17 cellular contexts compared by ENCODE assay signal in genomic region chr11:78909386-78909785, GRCh38.
DNase-seq lines count a peak whose midpoint lies in the region; ATAC-seq and TF ChIP-seq lines count a peak whose summit lies in the region.
"Had no signal": no experiment of that assay in that cellular context is flagged by ENCODE, and none has a peak within 500 bp of the region (broad histone marks: within the 10 kb centered on the region; RNA-seq: fewer than 3 reads in every experiment).

No MANE protein-coding gene starts in this region.

- no peak overlapping the region for H3K18ac ChIP-seq in trophoblast cell (ENCODE audit: low read length)

- no peak overlapping the region for H3K23ac ChIP-seq in trophoblast cell (ENCODE audit: low read length)

- peaks cover 15% of the 10 kb centered on the region for H3F3A ChIP-seq in PC-3 (ENCODE audit: low read length, unreplicated experiment)
- H3F3A ChIP-seq in PC-9 (ENCODE audit: insufficient read depth, low read depth): no peaks in the 10 kb centered on the region

- TF ChIP-seq CTCF in PC-3 (conservative IDR thresholded peaks at IDR 0.05; ENCODE audit: low read depth, low read length): no peak
- no peak for TF ChIP-seq CTCF in mesothelial cell of epicardium (IDR thresholded peaks at IDR 0.05; ENCODE audit: unreplicated experiment)
- no peak for TF ChIP-seq CTCF in PC-9 (conservative IDR thresholded peaks at IDR 0.05)

- no peaks in the 10 kb centered on the region for H3K79me1 ChIP-seq in trophoblast cell (ENCODE audit: low read length)

- no peak overlapping the region for H3K9ac ChIP-seq in PC-3 (ENCODE audit: low read length)
- no peak overlapping the region for H3K9ac ChIP-seq in trophoblast cell (ENCODE audit: low read length)
- H3K9ac ChIP-seq: BLaER1 treated with 17β-estradiol and CSF1 and Interleukin-3, amounts not matched to agents 10 nM and 100 nM had no signal

- peaks cover 32% of the 10 kb centered on the region for H3K4me1 Mint-ChIP-seq in mesothelial cell of epicardium
- H3K4me1 Mint-ChIP-seq in activated T-helper 17 cell treated with anti-CD3 and anti-CD28 coated beads, Interleukin-2, amount 50 U/mL, for 72 hours: no peaks in the 10 kb centered on the region
- H3K4me1 Mint-ChIP-seq: B cell had no signal

- WGBS in trophoblast cell (ENCODE audit: extremely low coverage, insufficient coverage, insufficient read length): no CpG with 5 or more reads among the region's 4 CpGs

- H3K27ac ChIP-seq in PC-3 (ENCODE audit: low read length) (peak overlapping the region; percentile 97), trophoblast cell (ENCODE audit: low read depth, low read length) (no peak overlapping the region), PC-9 (no peak overlapping the region)
- H3K27ac ChIP-seq: BLaER1 treated with 17β-estradiol and CSF1 and Interleukin-3, amounts not matched to agents 10 nM and 100 nM; C4-2B had no signal

- no peaks in the 10 kb centered on the region for H3K27me3 Mint-ChIP-seq in mesothelial cell of epicardium (ENCODE audit: low read depth)
- H3K27me3 Mint-ChIP-seq in activated T-helper 17 cell treated with anti-CD3 and anti-CD28 coated beads, Interleukin-2, amount 50 U/mL, for 72 hours: peaks cover 7% of the 10 kb centered on the region
- H3K27me3 Mint-ChIP-seq: B cell had no signal

- no peak overlapping the region for H3K14ac ChIP-seq in trophoblast cell (ENCODE audit: low read length)

- no peak overlapping the region for H3K4me3 Mint-ChIP-seq in mesothelial cell of epicardium
- no peak overlapping the region for H3K4me3 Mint-ChIP-seq in activated T-helper 17 cell treated with anti-CD3 and anti-CD28 coated beads, Interleukin-2, amount 50 U/mL, for 72 hours
- H3K4me3 Mint-ChIP-seq: B cell; CD4-positive, alpha-beta T cell; CD8-positive, alpha-beta T cell had no signal

- no peak overlapping the region for H2BK12ac ChIP-seq in trophoblast cell (ENCODE audit: low read length)

- no peak overlapping the region for H2AK5ac ChIP-seq in trophoblast cell (ENCODE audit: low read length)

- no peak overlapping the region for H4K91ac ChIP-seq in trophoblast cell (ENCODE audit: low read depth, low read length)

- no peak overlapping the region for H3K4me3 ChIP-seq in PC-3 (ENCODE audit: low read length)
- no peak overlapping the region for H3K4me3 ChIP-seq in trophoblast cell (ENCODE audit: low read depth, low read length)
- no peak overlapping the region for H3K4me3 ChIP-seq in PC-9
- H3K4me3 ChIP-seq: BLaER1 treated with 17β-estradiol and CSF1 and Interleukin-3, amounts not matched to agents 10 nM and 100 nM had no signal

- no peak overlapping the region for H3K4ac ChIP-seq in trophoblast cell (ENCODE audit: low read depth, low read length)

- H3K4me1 ChIP-seq in PC-3 (ENCODE audit: insufficient read depth, low read length) (peaks cover 35% of the 10 kb centered on the region), trophoblast cell (ENCODE audit: control insufficient read depth in 1 of 2, insufficient read depth in 2 of 2, low read length in 2 of 2) (peaks cover 7 to 9% of the 10 kb centered on the region in 2 experiments), PC-9 (replicated peaks; ENCODE audit: insufficient read depth) (0 out of 2 replicates have a peak, but pooled peaks cover 7% of the 10 kb centered on the region)
- H3K4me1 ChIP-seq: Caco-2 had no signal

- H2AFZ ChIP-seq in PC-3 (ENCODE audit: low read length): no peak overlapping the region
- H2AFZ ChIP-seq in trophoblast cell (ENCODE audit: insufficient read depth, low read length, poor library complexity): no peak overlapping the region
- H2AFZ ChIP-seq in PC-9: no peak overlapping the region

- H3K9me2 ChIP-seq in PC-3 (replicated peaks; ENCODE audit: low read length) (no peaks in the 10 kb centered on the region), PC-9 (ENCODE audit: insufficient read depth) (no peaks in the 10 kb centered on the region)

- no peak overlapping the region for H2BK120ac ChIP-seq in trophoblast cell (ENCODE audit: insufficient read depth, low read length, poor library complexity)

- no peaks in the 10 kb centered on the region for H3K9me3 Mint-ChIP-seq in mesothelial cell of epicardium
- H3K9me3 Mint-ChIP-seq in activated T-helper 17 cell treated with anti-CD3 and anti-CD28 coated beads, Interleukin-2, amount 50 U/mL, for 72 hours: no peaks in the 10 kb centered on the region
- H3K9me3 Mint-ChIP-seq: CD4-positive, alpha-beta T cell; CD8-positive, alpha-beta T cell had no signal

- H3K9me3 ChIP-seq in PC-3 (ENCODE audit: low read length) (no peaks in the 10 kb centered on the region), trophoblast cell (ENCODE audit: insufficient read depth, low read depth, low read length) (no peaks in the 10 kb centered on the region), PC-9 (ENCODE audit: insufficient read depth, low read depth) (no peaks in the 10 kb centered on the region)
- H3K9me3 ChIP-seq: BLaER1 treated with 17β-estradiol and CSF1 and Interleukin-3, amounts not matched to agents 10 nM and 100 nM; Caco-2 had no signal

- intact Hi-C loops in PC-3 (cut with micrococcal nuclease) (no loop called here), PC-9 (cut with micrococcal nuclease; ENCODE audit: unreplicated experiment) (no loop called here)

- H3K27me3 ChIP-seq in PC-3 (ENCODE audit: low read length): no peaks in the 10 kb centered on the region
- no peaks in the 10 kb centered on the region for H3K27me3 ChIP-seq in trophoblast cell (ENCODE audit: insufficient read depth, low read length)
- peaks cover 90% of the 10 kb centered on the region for H3K27me3 ChIP-seq in PC-9 (ENCODE audit: insufficient read depth, low read depth)
- H3K27me3 ChIP-seq: BLaER1 treated with 17β-estradiol and CSF1 and Interleukin-3, amounts not matched to agents 10 nM and 100 nM had no signal

- DNase-seq in PC-3: no peak
- DNase-seq in mesothelial cell of epicardium (ENCODE audit: low spot score in 2 of 2, unreplicated experiment in 2 of 2): no peak
- DNase-seq in trophoblast cell: peak; percentile 77 to 85
- DNase-seq in PC-9: no peak
- DNase-seq in NCI-H524 (lab: John Stamatoyannopoulos, UW): no peak
- DNase-seq: 8988T; AML-193; Caco-2; Calu3; CD4-positive, alpha-beta T cell; CD8-positive, alpha-beta T cell; DMS79 treated with DMSO at 0.1 percent for 48 hours; GF-D8 had no signal

- peak overlapping the region; percentile 23 for H3K27ac Mint-ChIP-seq in mesothelial cell of epicardium
- H3K27ac Mint-ChIP-seq in activated T-helper 17 cell treated with anti-CD3 and anti-CD28 coated beads, Interleukin-2, amount 50 U/mL, for 72 hours: no peak overlapping the region
- H3K27ac Mint-ChIP-seq: B cell; CD4-positive, alpha-beta T cell; CD8-positive, alpha-beta T cell had no signal

- H3K79me2 ChIP-seq in PC-3 (ENCODE audit: low read length) (no peaks in the 10 kb centered on the region), trophoblast cell (ENCODE audit: control insufficient read depth, insufficient read depth, low read length, poor library complexity) (no peaks in the 10 kb centered on the region), PC-9 (ENCODE audit: low read depth) (no peaks in the 10 kb centered on the region)

- no peak overlapping the region for H3K4me2 ChIP-seq in PC-3 (ENCODE audit: low read length)
- H3K4me2 ChIP-seq in trophoblast cell (ENCODE audit: low read length): no peak overlapping the region
- no peak overlapping the region for H3K4me2 ChIP-seq in PC-9
- H3K4me2 ChIP-seq: BLaER1 treated with 17β-estradiol and CSF1 and Interleukin-3, amounts not matched to agents 10 nM and 100 nM had no signal

- H3K36me3 ChIP-seq in PC-3 (ENCODE audit: low read depth, low read length) (no peaks in the 10 kb centered on the region), trophoblast cell (ENCODE audit: control insufficient read depth in 1 of 2, insufficient read depth in 2 of 2, low read length in 2 of 2) (no peaks in the 10 kb centered on the region), PC-9 (ENCODE audit: low read depth) (no peaks in the 10 kb centered on the region)
- H3K36me3 ChIP-seq: BLaER1 treated with 17β-estradiol and CSF1 and Interleukin-3, amounts not matched to agents 10 nM and 100 nM had no signal

- CTCF ChIA-PET in PC-3 (lab: Charles Lee): no interaction called here
- CTCF ChIA-PET in PC-9 (lab: Charles Lee): no interaction called here

- H3K36me3 Mint-ChIP-seq in mesothelial cell of epicardium: peaks cover 2% of the 10 kb centered on the region
- H3K36me3 Mint-ChIP-seq in activated T-helper 17 cell treated with anti-CD3 and anti-CD28 coated beads, Interleukin-2, amount 50 U/mL, for 72 hours (ENCODE audit: low read depth): no peaks in the 10 kb centered on the region
- H3K36me3 Mint-ChIP-seq: CD8-positive, alpha-beta T cell had no signal

- no peak for ATAC-seq in PC-3
- no peak for ATAC-seq in activated T-helper 17 cell treated with anti-CD3 and anti-CD28 coated beads, Interleukin-2, amount 50 U/mL, for 72 hours (replicated peaks)
- ATAC-seq: CD8-positive, alpha-beta T cell had no signal

- H2BK5ac ChIP-seq in trophoblast cell (ENCODE audit: low read depth, low read length, poor library complexity): no peak overlapping the region

- POLR2A ChIA-PET in PC-3 (lab: Charles Lee; ENCODE audit: unreplicated experiment): no interaction called here
- POLR2A ChIA-PET in PC-9 (lab: Charles Lee; ENCODE audit: unreplicated experiment): no interaction called here

- H4K12ac ChIP-seq in trophoblast cell (ENCODE audit: low read depth, low read length): no peak overlapping the region

- no peak overlapping the region for H4K8ac ChIP-seq in trophoblast cell (ENCODE audit: low read depth, low read length)

- BruUV-seq in PC-3 (replicated peaks; lab: Mats Ljungman, UMichigan) (no TSS peak), PC-9 (replicated peaks; lab: Mats Ljungman, UMichigan) (no TSS peak)

- H4K20me1 ChIP-seq in PC-3 (ENCODE audit: low read length) (no peaks in the 10 kb centered on the region), PC-9 (ENCODE audit: insufficient read depth) (no peaks in the 10 kb centered on the region)
- H4K20me1 ChIP-seq: BLaER1 treated with 17β-estradiol and CSF1 and Interleukin-3, amounts not matched to agents 10 nM and 100 nM had no signal

Comparison
In these comparisons a context has a peak if more than half of its experiments do, and no peak if none do; other contexts are left out.
1. DNase-seq: peak in trophoblast cell (2 of 2); none in PC-3 (single experiment), mesothelial cell of epicardium (0 of 2), PC-9 (0 of 2) and NCI-H524 (0 of 2).